8 cellular contexts compared by ENCODE assay signal in the genomic region with DNA sequence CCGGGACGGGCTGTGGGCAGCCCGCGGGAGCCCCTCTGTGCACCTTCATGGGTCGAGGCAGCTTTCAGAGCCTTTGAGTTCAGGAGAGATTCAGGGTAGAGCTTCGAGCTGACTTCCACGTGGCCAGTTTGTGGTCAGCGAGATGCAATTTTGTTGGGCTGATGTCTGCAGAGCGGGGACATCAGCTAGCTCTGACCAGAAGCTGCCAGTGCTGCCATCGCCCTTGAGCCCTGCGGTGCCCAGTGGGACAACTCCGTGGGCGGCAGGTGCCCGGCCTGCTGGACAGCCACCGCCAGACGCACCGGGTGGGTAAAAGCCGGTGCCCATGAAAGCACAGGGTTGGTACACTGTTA. TPM values are rescaled to one million over a fixed set of nuclear protein-coding genes. Genes with fewer than 3 reads are reported as not detected.
DNase-seq lines count a peak whose midpoint lies in the region; ATAC-seq and TF ChIP-seq lines count a peak whose summit lies in the region.

No MANE protein-coding gene starts in this region.

- H2AK5ac ChIP-seq in neuronal stem cell (ENCODE audit: low read depth, low read length) = peak overlapping the region; percentile 92

- H3K4me1 Mint-ChIP-seq in CD4-positive, alpha-beta memory T cell = peaks cover 12 to 29% (median 21%) of the 10 kb centered on the region in 4 donors

- H3K27me3 ChIP-seq in CD4-positive, alpha-beta memory T cell (ENCODE audit: insufficient read depth, low read length) = no peaks in the 10 kb centered on the region
- no peaks in the 10 kb centered on the region for H3K27me3 ChIP-seq in esophagus muscularis mucosa
- H3K27me3 ChIP-seq in neuronal stem cell (ENCODE audit: control insufficient read depth in 3 of 3, insufficient read depth in 3 of 3, low read depth in 1 of 3, low read length in 3 of 3) = peaks cover 0 to 2% (median 0%) of the 10 kb centered on the region in 3 experiments

- 0 out of 2 replicates have a peak, but pooled peaks have one; percentile 26 for TF ChIP-seq POLR2A in Raji (IDR thresholded peaks at IDR 0.05; ENCODE audit: insufficient read depth, low read depth, low read length)
- TF ChIP-seq POLR2A in esophagus muscularis mucosa (IDR thresholded peaks at IDR 0.05; ENCODE audit: low read depth) = no peak

- no peak for TF ChIP-seq EP300 in esophagus muscularis mucosa (IDR thresholded peaks at IDR 0.05)

- POLR2A ChIA-PET in CD4-positive, alpha-beta memory T cell (lab: Charles Lee; ENCODE audit: partially characterized antibody) = interaction anchor here (0.9 to 3.9 kb wide), 13 partner anchors 9 to 212 kb away, joined by 3 to 30 read pairs (median 5); partner anchors contain the start of genes GATD1, HRAS, PIDD1 and TMEM80

- peak overlapping the region; percentile 67 for H3K27ac ChIP-seq in CD4-positive, alpha-beta memory T cell (ENCODE audit: low read depth, low read length)
- H3K27ac ChIP-seq in esophagus muscularis mucosa (replicated peaks in 1 of 4) (peak overlapping the region; percentile 83 to 95 (median 92)), neuronal stem cell (replicated peaks; ENCODE audit: low read length) (no peak overlapping the region)

- H3K14ac ChIP-seq in neuronal stem cell (ENCODE audit: low read length) = peak overlapping the region; percentile 76

- H2BK12ac ChIP-seq in neuronal stem cell (ENCODE audit: low read length) = no peak overlapping the region

- no peaks in the 10 kb centered on the region for H3K27me3 Mint-ChIP-seq in CD4-positive, alpha-beta memory T cell

- peak overlapping the region; percentile 95 for H3K18ac ChIP-seq in neuronal stem cell (ENCODE audit: low read length)

- peak overlapping the region; percentile 24 for H2BK15ac ChIP-seq in neuronal stem cell (ENCODE audit: low read length)

- peak overlapping the region; percentile 96 for H3K9ac ChIP-seq in neuronal stem cell (ENCODE audit: low read depth, low read length, poor library complexity)

- H4K91ac ChIP-seq in neuronal stem cell (ENCODE audit: low read depth, low read length, poor library complexity) = no peak overlapping the region

- no peaks in the 10 kb centered on the region for H3K9me3 ChIP-seq in CD4-positive, alpha-beta memory T cell (ENCODE audit: control insufficient read depth in 1 of 2, low read length in 2 of 2)
- H3K9me3 ChIP-seq in esophagus muscularis mucosa = no peaks in the 10 kb centered on the region
- H3K9me3 ChIP-seq in neuronal stem cell (replicated peaks in 1 of 2; ENCODE audit: control insufficient read depth in 2 of 2, insufficient read depth in 1 of 2, low read depth in 1 of 2, low read length in 2 of 2) = peaks cover 0 to 1% of the 10 kb centered on the region in 2 donors

- H2BK120ac ChIP-seq in neuronal stem cell (ENCODE audit: low read depth, low read length) = no peak overlapping the region

- peak overlapping the region; percentile 99 for H3K4me2 ChIP-seq in neuronal stem cell (ENCODE audit: insufficient read depth, low read length, poor library complexity, severe bottlenecking)

- peak overlapping the region; percentile 58 to 87 for H3K4me3 ChIP-seq in CD4-positive, alpha-beta memory T cell (ENCODE audit: low read length in 2 of 2)
- H3K4me3 ChIP-seq in esophagus muscularis mucosa (peak overlapping the region; percentile 84 to 100 (median 94)), neuronal stem cell (ENCODE audit: low read length in 2 of 2) (peak overlapping the region; percentile 95 to 96)

- H3K9me3 Mint-ChIP-seq in CD4-positive, alpha-beta memory T cell = no peaks in the 10 kb centered on the region

- H3K4me3 Mint-ChIP-seq in CD4-positive, alpha-beta memory T cell = peak overlapping the region; percentile 75 to 89 (median 82)

- intact Hi-C loops in CD4-positive, alpha-beta memory T cell (cut with micrococcal nuclease) = no loop called here
- intact Hi-C loops in esophagus muscularis mucosa (cut with DNase I) (no loop called here), posterior vena cava (cut with DNase I) (loop anchor here in 1 of 2 donors (10.0 kb wide), 1 partner anchor 57 kb away; the partner anchor contains the start of genes PIDD1 and RPLP2)

- peak overlapping the region; percentile 41 for H3K4ac ChIP-seq in neuronal stem cell (ENCODE audit: low read length)

- H3K27ac Mint-ChIP-seq in CD4-positive, alpha-beta memory T cell = peak overlapping the region; percentile 52 to 87 (median 75)

- peaks cover 0 to 3% of the 10 kb centered on the region in 2 donors for H3K36me3 Mint-ChIP-seq in CD4-positive, alpha-beta memory T cell

- CTCF ChIA-PET in CD4-positive, alpha-beta memory T cell (lab: Charles Lee; ENCODE audit: partially characterized antibody) = interaction anchor here (0.9 to 2.7 kb wide), 11 partner anchors 9 to 226 kb away, joined by 3 to 11 read pairs (median 3); no protein-coding TSS in a partner anchor

- DNase-seq in CD4-positive, alpha-beta memory T cell = no peak
- DNase-seq in esophagus muscularis mucosa (ENCODE audit: extremely low spot score) (no peak), neuronal stem cell (ENCODE audit: low spot score) (no peak), cerebellar nuclear complex (lab: John Stamatoyannopoulos, UW) (no peak), posterior vena cava (ENCODE audit: low spot score) (no peak)

- H3K4me1 ChIP-seq in CD4-positive, alpha-beta memory T cell (ENCODE audit: insufficient read depth, low read length) = peaks cover 31% of the 10 kb centered on the region
- peaks cover 22 to 42% (median 36%) of the 10 kb centered on the region in 4 donors for H3K4me1 ChIP-seq in esophagus muscularis mucosa
- peaks cover 10 to 13% of the 10 kb centered on the region in 2 donors for H3K4me1 ChIP-seq in neuronal stem cell (ENCODE audit: control insufficient read depth in 2 of 2, insufficient read depth in 1 of 2, low read depth in 1 of 2, low read length in 2 of 2)

- H3K36me3 ChIP-seq in CD4-positive, alpha-beta memory T cell (ENCODE audit: insufficient read depth, low read length) = no peaks in the 10 kb centered on the region
- H3K36me3 ChIP-seq in esophagus muscularis mucosa = peaks cover 0 to 8% (median 7%) of the 10 kb centered on the region in 4 donors
- H3K36me3 ChIP-seq in neuronal stem cell (replicated peaks in 1 of 2; ENCODE audit: control insufficient read depth in 2 of 2, insufficient read depth in 2 of 2, low read length in 2 of 2) = peaks cover 0 to 3% of the 10 kb centered on the region in 2 donors

- H3K79me1 ChIP-seq in neuronal stem cell (ENCODE audit: low read depth, low read length) = peaks cover 9% of the 10 kb centered on the region

- peak overlapping the region; percentile 91 for H2AFZ ChIP-seq in neuronal stem cell (ENCODE audit: low read length)

- WGBS in esophagus muscularis mucosa = 5% methylated on average over 13 of the region's 18 CpGs
- WGBS in neuronal stem cell (ENCODE audit: extremely low coverage in 2 of 2, insufficient read length in 2 of 2, insufficient replicate concordance in 1 of 2), 2 donors = no CpG with 5 or more reads among the region's 18 CpGs

- no peak for TF ChIP-seq CTCF in esophagus muscularis mucosa (IDR thresholded peaks at IDR 0.05)

- ATAC-seq in GM21723 (IDR thresholded peaks at IDR 0.05; ENCODE audit: unreplicated experiment) (peak; percentile 12), HG03520 (IDR thresholded peaks at IDR 0.05; ENCODE audit: unreplicated experiment) (no peak)

- H3K23ac ChIP-seq in neuronal stem cell (ENCODE audit: low read depth, low read length, poor library complexity) = peak overlapping the region; percentile 99

- no peak overlapping the region for H4K8ac ChIP-seq in neuronal stem cell (ENCODE audit: low read depth, low read length)

- peak overlapping the region; percentile 77 for H2BK5ac ChIP-seq in neuronal stem cell (ENCODE audit: low read length)

RNA-seq across cellular contexts. Expression of gene TALDO1, which starts 0.7 kb away (rescaled TPM):
- total RNA-seq in CD4-positive, alpha-beta memory T cell = 10 to 100 TPM; 80.4 to 90.5 TPM
- polyA plus RNA-seq in CD4-positive, alpha-beta memory T cell = 100 to 1,000 TPM; 174 to 244 TPM
- total RNA-seq in esophagus muscularis mucosa = 100 to 1,000 TPM; 168 to 231 (median 186) TPM
- polyA plus RNA-seq in neuronal stem cell (2013, experiment 1 of 2) = 111 TPM
- polyA plus RNA-seq in neuronal stem cell (2013, experiment 2 of 2) = 112 TPM
- total RNA-seq in posterior vena cava = 100 to 1,000 TPM in 1 of 2 donors, 10 to 100 TPM in 1; 76.8 to 109 TPM

RNA-seq across cellular contexts. Expression of gene GATD1, which starts 29.3 kb away (rescaled TPM):
- total RNA-seq in CD4-positive, alpha-beta memory T cell = 10 to 100 TPM; 51.5 to 64.9 TPM
- 10 to 100 TPM in 1 of 2 donors, 1 to 10 TPM in 1; 4.3 to 15.0 TPM for polyA plus RNA-seq in CD4-positive, alpha-beta memory T cell
- total RNA-seq in esophagus muscularis mucosa (10 to 100 TPM; 24.0 to 37.7 (median 28.9) TPM), posterior vena cava (10 to 100 TPM; 33.0 to 38.8 TPM)
- 45.2 TPM for polyA plus RNA-seq in neuronal stem cell (2013, experiment 1 of 2)
- 42.6 TPM for polyA plus RNA-seq in neuronal stem cell (2013, experiment 2 of 2)

RNA-seq across cellular contexts. Expression of gene CEND1, which starts 41.9 kb away (rescaled TPM):
- total RNA-seq in CD4-positive, alpha-beta memory T cell = under 1 TPM in 1 of 2 experiments, not detected in 1; 0.19 TPM
- polyA plus RNA-seq in CD4-positive, alpha-beta memory T cell = not detected
- total RNA-seq in esophagus muscularis mucosa (1 to 10 TPM in 3 of 4 donors, under 1 TPM in 1; 0.42 to 3.3 (median 2.6) TPM), posterior vena cava (not detected)
- polyA plus RNA-seq in neuronal stem cell (2013, experiment 1 of 2) = 2.6 TPM
- 2.7 TPM for polyA plus RNA-seq in neuronal stem cell (2013, experiment 2 of 2)

RNA-seq across cellular contexts. Expression of gene EPS8L2, which starts 42.0 kb away (rescaled TPM):
- 10 to 100 TPM; 17.4 to 17.8 TPM for total RNA-seq in CD4-positive, alpha-beta memory T cell
- polyA plus RNA-seq in CD4-positive, alpha-beta memory T cell = 10 to 100 TPM; 15.4 to 19.5 TPM
- total RNA-seq in esophagus muscularis mucosa (10 to 100 TPM in 3 of 4 donors, 1 to 10 TPM in 1; 5.6 to 31.6 (median 24.9) TPM), posterior vena cava (10 to 100 TPM; 23.8 to 38.3 TPM)
- polyA plus RNA-seq in neuronal stem cell (2013, experiment 1 of 2) = 6.7 TPM
- polyA plus RNA-seq in neuronal stem cell (2013, experiment 2 of 2) = 6.7 TPM

RNA-seq across cellular contexts. Expression of gene SLC25A22, which starts 50.1 kb away (rescaled TPM):
- total RNA-seq in CD4-positive, alpha-beta memory T cell = 10 to 100 TPM; 24.0 to 24.1 TPM
- polyA plus RNA-seq in CD4-positive, alpha-beta memory T cell = 10 to 100 TPM in 1 of 2 donors, 1 to 10 TPM in 1; 9.4 to 13.5 TPM
- 10 to 100 TPM in 1 of 4 donors, 1 to 10 TPM in 3; 5.0 to 11.0 (median 9.5) TPM for total RNA-seq in esophagus muscularis mucosa
- 26.6 TPM for polyA plus RNA-seq in neuronal stem cell (2013, experiment 1 of 2)
- polyA plus RNA-seq in neuronal stem cell (2013, experiment 2 of 2) = 26.0 TPM
- 10 to 100 TPM; 10.6 to 11.2 TPM for total RNA-seq in posterior vena cava
